1 cellular context compared by ENCODE assay signal in the genomic region with DNA sequence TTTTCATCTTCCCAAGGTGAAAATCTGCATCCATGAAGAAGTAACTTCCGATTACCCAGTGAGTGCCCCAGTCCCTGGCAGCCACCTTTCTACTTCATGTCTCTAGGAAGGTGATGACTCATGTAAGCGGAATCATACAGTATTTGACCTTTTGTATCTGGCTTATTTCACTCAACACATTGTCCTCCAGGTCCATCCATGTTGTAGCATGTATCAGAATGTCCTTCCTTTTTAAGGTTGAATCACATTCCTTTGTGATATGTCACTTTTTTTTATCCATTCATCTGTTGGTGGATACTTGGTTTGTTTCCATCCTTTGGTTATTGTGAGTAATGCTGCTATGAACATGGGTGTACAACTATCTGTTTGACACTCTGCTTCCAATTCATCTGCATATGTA.
TF ChIP-seq lines count a peak whose summit lies in the region.

No MANE protein-coding gene starts in this region.

TF ChIP-seq in HCT116, 20 proteins besides CTCF, POLR2A, EP300 and RAD21 (continued from another document):
- peak; percentile 66 for TF ChIP-seq FOSL1 (IDR thresholded peaks at IDR 0.05; ENCODE audit: low read depth)
- TF ChIP-seq SIN3A (IDR thresholded peaks at IDR 0.05; ENCODE audit: low read depth), result no peak
TF ChIP-seq in HCT116: peak in this region for 4.
